ENCODE assay signal across 1 cellular context in the genomic region with DNA sequence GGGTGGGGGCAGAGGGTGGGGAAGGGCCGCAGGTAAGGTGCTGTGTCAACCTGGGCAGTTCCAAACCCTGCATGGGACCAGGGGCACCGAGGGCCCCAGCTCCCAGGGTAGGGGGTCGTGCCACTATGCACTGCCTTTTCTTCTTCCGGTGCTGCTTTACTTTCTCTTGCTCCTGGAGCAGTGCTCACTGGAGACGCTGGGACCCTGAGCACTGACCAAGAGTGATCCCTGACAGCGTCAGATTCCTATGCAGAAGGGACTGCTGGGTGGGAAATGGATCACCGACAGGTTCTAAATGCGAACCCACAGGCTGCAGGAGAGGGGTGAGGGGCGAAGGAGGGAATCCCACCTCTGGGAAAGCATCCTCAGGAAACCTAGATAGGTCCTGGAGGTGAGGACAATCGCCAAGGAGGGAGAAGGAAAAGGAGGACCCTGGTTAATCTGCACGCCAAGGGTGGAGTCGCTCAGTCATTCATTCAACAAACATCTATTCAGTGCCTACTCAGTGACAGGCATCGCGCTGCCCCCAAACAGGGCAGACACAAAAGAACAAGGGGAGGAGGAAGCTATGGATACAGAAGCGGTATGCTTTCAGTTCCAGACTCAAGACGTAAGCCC.
TF ChIP-seq lines count a peak whose summit lies in the region.

No MANE protein-coding gene starts in this region.

TF ChIP-seq in GM12878, 131 proteins besides CTCF, POLR2A, EP300 and RAD21 (continued from another document):
- TF ChIP-seq, protein P1, sequence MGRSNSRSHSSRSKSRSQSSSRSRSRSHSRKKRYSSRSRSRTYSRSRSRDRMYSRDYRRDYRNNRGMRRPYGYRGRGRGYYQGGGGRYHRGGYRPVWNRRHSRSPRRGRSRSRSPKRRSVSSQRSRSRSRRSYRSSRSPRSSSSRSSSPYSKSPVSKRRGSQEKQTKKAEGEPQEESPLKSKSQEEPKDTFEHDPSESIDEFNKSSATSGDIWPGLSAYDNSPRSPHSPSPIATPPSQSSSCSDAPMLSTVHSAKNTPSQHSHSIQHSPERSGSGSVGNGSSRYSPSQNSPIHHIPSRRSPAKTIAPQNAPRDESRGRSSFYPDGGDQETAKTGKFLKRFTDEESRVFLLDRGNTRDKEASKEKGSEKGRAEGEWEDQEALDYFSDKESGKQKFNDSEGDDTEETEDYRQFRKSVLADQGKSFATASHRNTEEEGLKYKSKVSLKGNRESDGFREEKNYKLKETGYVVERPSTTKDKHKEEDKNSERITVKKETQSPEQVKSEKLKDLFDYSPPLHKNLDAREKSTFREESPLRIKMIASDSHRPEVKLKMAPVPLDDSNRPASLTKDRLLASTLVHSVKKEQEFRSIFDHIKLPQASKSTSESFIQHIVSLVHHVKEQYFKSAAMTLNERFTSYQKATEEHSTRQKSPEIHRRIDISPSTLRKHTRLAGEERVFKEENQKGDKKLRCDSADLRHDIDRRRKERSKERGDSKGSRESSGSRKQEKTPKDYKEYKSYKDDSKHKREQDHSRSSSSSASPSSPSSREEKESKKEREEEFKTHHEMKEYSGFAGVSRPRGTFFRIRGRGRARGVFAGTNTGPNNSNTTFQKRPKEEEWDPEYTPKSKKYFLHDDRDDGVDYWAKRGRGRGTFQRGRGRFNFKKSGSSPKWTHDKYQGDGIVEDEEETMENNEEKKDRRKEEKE (IDR thresholded peaks at IDR 0.05), result no peak
- TF ChIP-seq PAX5 (IDR thresholded peaks at IDR 0.05; ENCODE audit: borderline replicate concordance, low read depth, low read length), result no peak
- no peak for TF ChIP-seq TCF3 (IDR thresholded peaks at IDR 0.05; ENCODE audit: borderline replicate concordance, insufficient read depth, low read depth, low read length)
- TF ChIP-seq TCF12 (IDR thresholded peaks at IDR 0.05; ENCODE audit: low read depth, low read length), result no peak
- TF ChIP-seq RB1 (IDR thresholded peaks at IDR 0.05; ENCODE audit: borderline replicate concordance), result no peak
- TF ChIP-seq, protein P2, sequence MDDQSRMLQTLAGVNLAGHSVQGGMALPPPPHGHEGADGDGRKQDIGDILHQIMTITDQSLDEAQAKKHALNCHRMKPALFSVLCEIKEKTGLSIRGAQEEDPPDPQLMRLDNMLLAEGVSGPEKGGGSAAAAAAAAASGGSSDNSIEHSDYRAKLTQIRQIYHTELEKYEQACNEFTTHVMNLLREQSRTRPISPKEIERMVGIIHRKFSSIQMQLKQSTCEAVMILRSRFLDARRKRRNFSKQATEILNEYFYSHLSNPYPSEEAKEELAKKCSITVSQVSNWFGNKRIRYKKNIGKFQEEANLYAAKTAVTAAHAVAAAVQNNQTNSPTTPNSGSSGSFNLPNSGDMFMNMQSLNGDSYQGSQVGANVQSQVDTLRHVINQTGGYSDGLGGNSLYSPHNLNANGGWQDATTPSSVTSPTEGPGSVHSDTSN (IDR thresholded peaks at IDR 0.05; ENCODE audit: insufficient replicate concordance, low read depth, low read length), result no peak
- no peak for TF ChIP-seq BHLHE40 (IDR thresholded peaks at IDR 0.05; ENCODE audit: borderline replicate concordance in 1 of 2, low read depth in 2 of 2, low read length in 1 of 2)
- TF ChIP-seq, protein P3, sequence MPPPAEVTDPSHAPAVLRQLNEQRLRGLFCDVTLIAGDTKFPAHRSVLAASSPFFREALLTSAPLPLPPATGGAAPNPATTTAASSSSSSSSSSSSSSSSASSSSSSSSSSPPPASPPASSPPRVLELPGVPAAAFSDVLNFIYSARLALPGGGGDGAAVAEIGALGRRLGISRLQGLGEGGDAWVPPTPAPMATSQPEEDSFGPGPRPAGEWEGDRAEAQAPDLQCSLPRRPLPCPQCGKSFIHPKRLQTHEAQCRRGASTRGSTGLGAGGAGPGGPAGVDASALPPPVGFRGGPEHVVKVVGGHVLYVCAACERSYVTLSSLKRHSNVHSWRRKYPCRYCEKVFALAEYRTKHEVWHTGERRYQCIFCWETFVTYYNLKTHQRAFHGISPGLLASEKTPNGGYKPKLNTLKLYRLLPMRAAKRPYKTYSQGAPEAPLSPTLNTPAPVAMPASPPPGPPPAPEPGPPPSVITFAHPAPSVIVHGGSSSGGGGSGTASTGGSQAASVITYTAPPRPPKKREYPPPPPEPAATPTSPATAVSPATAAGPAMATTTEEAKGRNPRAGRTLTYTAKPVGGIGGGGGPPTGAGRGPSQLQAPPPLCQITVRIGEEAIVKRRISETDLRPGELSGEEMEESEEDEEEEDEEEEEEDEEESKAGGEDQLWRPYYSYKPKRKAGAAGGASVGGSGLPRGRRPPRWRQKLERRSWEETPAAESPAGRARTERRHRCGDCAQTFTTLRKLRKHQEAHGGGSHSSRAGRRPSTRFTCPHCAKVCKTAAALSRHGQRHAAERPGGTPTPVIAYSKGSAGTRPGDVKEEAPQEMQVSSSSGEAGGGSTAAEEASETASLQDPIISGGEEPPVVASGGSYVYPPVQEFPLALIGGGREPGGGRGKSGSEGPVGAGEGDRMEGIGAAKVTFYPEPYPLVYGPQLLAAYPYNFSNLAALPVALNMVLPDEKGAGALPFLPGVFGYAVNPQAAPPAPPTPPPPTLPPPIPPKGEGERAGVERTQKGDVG (CRISPR knock-in tag; IDR thresholded peaks at IDR 0.05), result no peak
- TF ChIP-seq, protein P4, sequence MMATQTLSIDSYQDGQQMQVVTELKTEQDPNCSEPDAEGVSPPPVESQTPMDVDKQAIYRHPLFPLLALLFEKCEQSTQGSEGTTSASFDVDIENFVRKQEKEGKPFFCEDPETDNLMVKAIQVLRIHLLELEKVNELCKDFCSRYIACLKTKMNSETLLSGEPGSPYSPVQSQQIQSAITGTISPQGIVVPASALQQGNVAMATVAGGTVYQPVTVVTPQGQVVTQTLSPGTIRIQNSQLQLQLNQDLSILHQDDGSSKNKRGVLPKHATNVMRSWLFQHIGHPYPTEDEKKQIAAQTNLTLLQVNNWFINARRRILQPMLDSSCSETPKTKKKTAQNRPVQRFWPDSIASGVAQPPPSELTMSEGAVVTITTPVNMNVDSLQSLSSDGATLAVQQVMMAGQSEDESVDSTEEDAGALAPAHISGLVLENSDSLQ (IDR thresholded peaks at IDR 0.05), result no peak
- no peak for TF ChIP-seq SREBF2 (IDR thresholded peaks at IDR 0.05; ENCODE audit: low read length)
- TF ChIP-seq, protein P5, sequence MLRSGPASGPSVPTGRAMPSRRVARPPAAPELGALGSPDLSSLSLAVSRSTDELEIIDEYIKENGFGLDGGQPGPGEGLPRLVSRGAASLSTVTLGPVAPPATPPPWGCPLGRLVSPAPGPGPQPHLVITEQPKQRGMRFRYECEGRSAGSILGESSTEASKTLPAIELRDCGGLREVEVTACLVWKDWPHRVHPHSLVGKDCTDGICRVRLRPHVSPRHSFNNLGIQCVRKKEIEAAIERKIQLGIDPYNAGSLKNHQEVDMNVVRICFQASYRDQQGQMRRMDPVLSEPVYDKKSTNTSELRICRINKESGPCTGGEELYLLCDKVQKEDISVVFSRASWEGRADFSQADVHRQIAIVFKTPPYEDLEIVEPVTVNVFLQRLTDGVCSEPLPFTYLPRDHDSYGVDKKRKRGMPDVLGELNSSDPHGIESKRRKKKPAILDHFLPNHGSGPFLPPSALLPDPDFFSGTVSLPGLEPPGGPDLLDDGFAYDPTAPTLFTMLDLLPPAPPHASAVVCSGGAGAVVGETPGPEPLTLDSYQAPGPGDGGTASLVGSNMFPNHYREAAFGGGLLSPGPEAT (IDR thresholded peaks at IDR 0.05; ENCODE audit: low read depth), result no peak
- TF ChIP-seq, protein P6, sequence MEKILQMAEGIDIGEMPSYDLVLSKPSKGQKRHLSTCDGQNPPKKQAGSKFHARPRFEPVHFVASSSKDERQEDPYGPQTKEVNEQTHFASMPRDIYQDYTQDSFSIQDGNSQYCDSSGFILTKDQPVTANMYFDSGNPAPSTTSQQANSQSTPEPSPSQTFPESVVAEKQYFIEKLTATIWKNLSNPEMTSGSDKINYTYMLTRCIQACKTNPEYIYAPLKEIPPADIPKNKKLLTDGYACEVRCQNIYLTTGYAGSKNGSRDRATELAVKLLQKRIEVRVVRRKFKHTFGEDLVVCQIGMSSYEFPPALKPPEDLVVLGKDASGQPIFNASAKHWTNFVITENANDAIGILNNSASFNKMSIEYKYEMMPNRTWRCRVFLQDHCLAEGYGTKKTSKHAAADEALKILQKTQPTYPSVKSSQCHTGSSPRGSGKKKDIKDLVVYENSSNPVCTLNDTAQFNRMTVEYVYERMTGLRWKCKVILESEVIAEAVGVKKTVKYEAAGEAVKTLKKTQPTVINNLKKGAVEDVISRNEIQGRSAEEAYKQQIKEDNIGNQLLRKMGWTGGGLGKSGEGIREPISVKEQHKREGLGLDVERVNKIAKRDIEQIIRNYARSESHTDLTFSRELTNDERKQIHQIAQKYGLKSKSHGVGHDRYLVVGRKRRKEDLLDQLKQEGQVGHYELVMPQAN (conservative IDR thresholded peaks at IDR 0.05), result no peak
- TF ChIP-seq PML (IDR thresholded peaks at IDR 0.05; ENCODE audit: low read length), result no peak
- no peak for TF ChIP-seq CREB1 (IDR thresholded peaks at IDR 0.05; ENCODE audit: low read depth)
